1 cellular context compared by ENCODE assay signal in the genomic region with DNA sequence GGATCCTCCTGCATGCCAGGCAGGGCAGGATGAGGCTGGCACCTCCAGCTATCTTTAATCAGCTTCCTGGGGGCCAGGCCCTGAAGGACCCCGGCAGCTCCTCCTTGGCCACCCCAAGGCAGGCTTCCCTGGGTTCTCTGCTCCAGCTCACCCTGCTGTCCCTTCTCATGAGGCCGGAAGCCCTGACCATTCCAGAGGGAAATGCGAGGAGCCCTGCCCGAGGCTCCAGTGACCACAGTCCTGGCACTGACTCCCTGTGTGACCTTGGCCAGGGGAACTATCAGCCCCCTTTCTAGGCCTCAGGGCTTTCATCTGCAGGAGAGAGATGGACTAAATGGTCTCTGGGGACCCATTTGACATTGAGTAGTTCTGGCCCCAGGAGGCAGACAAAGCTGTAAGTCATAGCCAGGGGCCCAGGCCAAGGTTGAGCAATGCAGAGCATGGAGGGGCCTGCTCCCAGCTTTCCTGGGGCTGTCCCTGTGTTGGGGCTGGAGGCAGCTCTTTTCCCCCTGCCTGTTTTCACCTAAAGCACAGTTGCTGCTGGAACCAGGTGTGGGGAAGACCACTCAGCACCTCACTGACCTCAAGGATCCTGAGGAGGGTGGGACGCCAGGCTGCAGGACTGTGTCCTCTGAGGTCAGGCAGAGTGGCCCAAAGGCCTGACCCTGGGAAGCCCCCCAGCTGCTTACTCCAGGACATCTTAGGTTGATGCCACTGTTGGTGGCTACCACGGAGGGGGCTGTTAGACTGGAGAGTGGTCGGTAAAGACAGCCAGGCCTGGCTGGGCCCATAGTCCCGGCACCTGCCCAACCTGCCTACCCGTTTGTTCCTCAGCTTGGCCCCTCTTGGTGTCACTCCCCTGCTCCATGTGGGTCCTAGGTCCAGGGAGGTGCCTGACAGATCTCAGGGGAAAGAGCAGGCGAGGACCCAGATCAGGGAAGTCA.
A peak's percentile ranks its signal among the peaks of the same experiment; 100 is the strongest.
TF ChIP-seq lines count a peak whose summit lies in the region.

No MANE protein-coding gene starts in this region.

TF ChIP-seq in HepG2, 621 proteins besides CTCF, POLR2A, EP300 and RAD21 (continues in another document):
- TF ChIP-seq ZFAT (CRISPR knock-in tag; conservative IDR thresholded peaks at IDR 0.05) (no peak), DNMT3B (CRISPR knock-in tag; conservative IDR thresholded peaks at IDR 0.05) (0 out of 2 replicates have a peak, but pooled peaks have one; percentile 28), ZNF672 (CRISPR knock-in tag; IDR thresholded peaks at IDR 0.05) (no peak), KLF9 (CRISPR knock-in tag; IDR thresholded peaks at IDR 0.05; ENCODE audit: low read depth) (no peak), ZFP90 (CRISPR knock-in tag; IDR thresholded peaks at IDR 0.05; ENCODE audit: borderline replicate concordance) (peak; percentile 100), ZNF501 (CRISPR knock-in tag; IDR thresholded peaks at IDR 0.05) (peak; percentile 91), HIVEP1 (CRISPR knock-in tag; IDR thresholded peaks at IDR 0.05) (peak; percentile 10; the same call in 1 of the 2 replicates), MAFK (conservative IDR thresholded peaks at IDR 0.05 in 1 of 2, IDR thresholded peaks at IDR 0.05 in 1 of 2; ENCODE audit: low read length in 2 of 2) (no peak), ZNF678 (CRISPR knock-in tag; IDR thresholded peaks at IDR 0.05) (peak; percentile 80; the same call in 1 of the 2 replicates), ZKSCAN8 (CRISPR knock-in tag; IDR thresholded peaks at IDR 0.05; ENCODE audit: borderline replicate concordance) (peak; percentile 78; the same call in 1 of the 2 replicates), ZFP36L2 (CRISPR knock-in tag; IDR thresholded peaks at IDR 0.05) (no peak), SKI (IDR thresholded peaks at IDR 0.05; ENCODE audit: partially characterized antibody) (peak; percentile 70), SIN3A (IDR thresholded peaks at IDR 0.05; ENCODE audit: borderline replicate concordance, low read depth, low read length) (no peak), ZNF3 (CRISPR knock-in tag; IDR thresholded peaks at IDR 0.05) (0 out of 2 replicates have a peak, but pooled peaks have one; percentile 33), CEBPG (CRISPR knock-in tag; IDR thresholded peaks at IDR 0.05) (peak; percentile 97), SIX4 (CRISPR knock-in tag; IDR thresholded peaks at IDR 0.05) (peak; percentile 76), ZFX (CRISPR knock-in tag; IDR thresholded peaks at IDR 0.05; ENCODE audit: low read depth) (peak; percentile 96), ZBTB7B (CRISPR knock-in tag; IDR thresholded peaks at IDR 0.05) (peak; percentile 97), ZNF547 (CRISPR knock-in tag; IDR thresholded peaks at IDR 0.05) (0 out of 2 replicates have a peak, but pooled peaks have one; percentile 58), ZNF232 (CRISPR knock-in tag; IDR thresholded peaks at IDR 0.05; ENCODE audit: borderline replicate concordance) (peak; percentile 63; the same call in 1 of the 2 replicates), TBP (CRISPR knock-in tag; IDR thresholded peaks at IDR 0.05) (no peak), TBL1XR1 (IDR thresholded peaks at IDR 0.05; ENCODE audit: borderline replicate concordance, low read length, partially characterized antibody) (no peak), REL (CRISPR knock-in tag; conservative IDR thresholded peaks at IDR 0.05) (no peak), CREM (IDR thresholded peaks at IDR 0.05) (peak; percentile 79; the same call in 1 of the 2 replicates), CREM (CRISPR knock-in tag; IDR thresholded peaks at IDR 0.05) (no peak), MATR3 (CRISPR knock-in tag; IDR thresholded peaks at IDR 0.05) (no peak), ZNF333 (CRISPR knock-in tag; IDR thresholded peaks at IDR 0.05; ENCODE audit: borderline replicate concordance) (no peak; the same call in 1 of the 2 replicates), MED8 (CRISPR knock-in tag; IDR thresholded peaks at IDR 0.05; ENCODE audit: insufficient replicate concordance) (no peak), ZMYM3 (CRISPR knock-in tag; IDR thresholded peaks at IDR 0.05) (peak; percentile 94), NCOR1 (IDR thresholded peaks at IDR 0.05; ENCODE audit: borderline replicate concordance, low read length) (peak; percentile 51; the same call in 1 of the 2 replicates), NCOA5 (CRISPR knock-in tag; IDR thresholded peaks at IDR 0.05) (no peak), ZNF230 (CRISPR knock-in tag; IDR thresholded peaks at IDR 0.05) (peak; percentile 96; the same call in 1 of the 2 replicates)
- TF ChIP-seq, protein P1, sequence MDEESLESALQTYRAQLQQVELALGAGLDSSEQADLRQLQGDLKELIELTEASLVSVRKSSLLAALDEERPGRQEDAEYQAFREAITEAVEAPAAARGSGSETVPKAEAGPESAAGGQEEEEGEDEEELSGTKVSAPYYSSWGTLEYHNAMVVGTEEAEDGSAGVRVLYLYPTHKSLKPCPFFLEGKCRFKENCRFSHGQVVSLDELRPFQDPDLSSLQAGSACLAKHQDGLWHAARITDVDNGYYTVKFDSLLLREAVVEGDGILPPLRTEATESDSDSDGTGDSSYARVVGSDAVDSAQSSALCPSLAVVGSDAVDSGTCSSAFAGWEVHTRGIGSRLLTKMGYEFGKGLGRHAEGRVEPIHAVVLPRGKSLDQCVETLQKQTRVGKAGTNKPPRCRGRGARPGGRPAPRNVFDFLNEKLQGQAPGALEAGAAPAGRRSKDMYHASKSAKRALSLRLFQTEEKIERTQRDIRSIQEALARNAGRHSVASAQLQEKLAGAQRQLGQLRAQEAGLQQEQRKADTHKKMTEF (CRISPR knock-in tag; IDR thresholded peaks at IDR 0.05) = peak; percentile 92
- TF ChIP-seq, protein P2, sequence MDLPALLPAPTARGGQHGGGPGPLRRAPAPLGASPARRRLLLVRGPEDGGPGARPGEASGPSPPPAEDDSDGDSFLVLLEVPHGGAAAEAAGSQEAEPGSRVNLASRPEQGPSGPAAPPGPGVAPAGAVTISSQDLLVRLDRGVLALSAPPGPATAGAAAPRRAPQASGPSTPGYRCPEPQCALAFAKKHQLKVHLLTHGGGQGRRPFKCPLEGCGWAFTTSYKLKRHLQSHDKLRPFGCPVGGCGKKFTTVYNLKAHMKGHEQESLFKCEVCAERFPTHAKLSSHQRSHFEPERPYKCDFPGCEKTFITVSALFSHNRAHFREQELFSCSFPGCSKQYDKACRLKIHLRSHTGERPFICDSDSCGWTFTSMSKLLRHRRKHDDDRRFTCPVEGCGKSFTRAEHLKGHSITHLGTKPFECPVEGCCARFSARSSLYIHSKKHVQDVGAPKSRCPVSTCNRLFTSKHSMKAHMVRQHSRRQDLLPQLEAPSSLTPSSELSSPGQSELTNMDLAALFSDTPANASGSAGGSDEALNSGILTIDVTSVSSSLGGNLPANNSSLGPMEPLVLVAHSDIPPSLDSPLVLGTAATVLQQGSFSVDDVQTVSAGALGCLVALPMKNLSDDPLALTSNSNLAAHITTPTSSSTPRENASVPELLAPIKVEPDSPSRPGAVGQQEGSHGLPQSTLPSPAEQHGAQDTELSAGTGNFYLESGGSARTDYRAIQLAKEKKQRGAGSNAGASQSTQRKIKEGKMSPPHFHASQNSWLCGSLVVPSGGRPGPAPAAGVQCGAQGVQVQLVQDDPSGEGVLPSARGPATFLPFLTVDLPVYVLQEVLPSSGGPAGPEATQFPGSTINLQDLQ (CRISPR knock-in tag; IDR thresholded peaks at IDR 0.05) = no peak
- TF ChIP-seq, protein P3, sequence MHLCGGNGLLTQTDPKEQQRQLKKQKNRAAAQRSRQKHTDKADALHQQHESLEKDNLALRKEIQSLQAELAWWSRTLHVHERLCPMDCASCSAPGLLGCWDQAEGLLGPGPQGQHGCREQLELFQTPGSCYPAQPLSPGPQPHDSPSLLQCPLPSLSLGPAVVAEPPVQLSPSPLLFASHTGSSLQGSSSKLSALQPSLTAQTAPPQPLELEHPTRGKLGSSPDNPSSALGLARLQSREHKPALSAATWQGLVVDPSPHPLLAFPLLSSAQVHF (CRISPR knock-in tag; IDR thresholded peaks at IDR 0.05) = no peak
- TF ChIP-seq, protein P4, sequence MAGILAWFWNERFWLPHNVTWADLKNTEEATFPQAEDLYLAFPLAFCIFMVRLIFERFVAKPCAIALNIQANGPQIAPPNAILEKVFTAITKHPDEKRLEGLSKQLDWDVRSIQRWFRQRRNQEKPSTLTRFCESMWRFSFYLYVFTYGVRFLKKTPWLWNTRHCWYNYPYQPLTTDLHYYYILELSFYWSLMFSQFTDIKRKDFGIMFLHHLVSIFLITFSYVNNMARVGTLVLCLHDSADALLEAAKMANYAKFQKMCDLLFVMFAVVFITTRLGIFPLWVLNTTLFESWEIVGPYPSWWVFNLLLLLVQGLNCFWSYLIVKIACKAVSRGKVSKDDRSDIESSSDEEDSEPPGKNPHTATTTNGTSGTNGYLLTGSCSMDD (CRISPR knock-in tag; IDR thresholded peaks at IDR 0.05) = no peak
- TF ChIP-seq, protein P5, sequence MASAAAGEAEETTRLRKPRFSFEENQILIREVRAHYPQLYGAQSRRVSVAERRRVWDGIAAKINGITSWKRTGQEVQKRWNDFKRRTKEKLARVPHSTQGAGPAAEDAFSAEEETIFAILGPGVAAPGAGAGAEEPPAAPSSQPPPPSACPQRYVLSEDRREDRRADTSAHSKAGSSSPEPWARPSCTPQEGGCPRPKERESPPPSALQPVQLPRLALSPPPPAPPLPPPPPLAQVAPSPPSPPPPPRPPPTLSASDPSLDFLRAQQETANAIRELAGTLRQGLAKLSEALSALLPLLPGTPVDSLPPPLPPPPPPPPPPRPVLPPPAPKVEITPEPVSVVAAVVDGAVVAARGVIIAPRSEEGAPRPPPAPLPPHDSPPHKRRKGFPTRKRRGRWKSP (CRISPR knock-in tag; IDR thresholded peaks at IDR 0.05) = peak; percentile 84
- TF ChIP-seq, protein P6, sequence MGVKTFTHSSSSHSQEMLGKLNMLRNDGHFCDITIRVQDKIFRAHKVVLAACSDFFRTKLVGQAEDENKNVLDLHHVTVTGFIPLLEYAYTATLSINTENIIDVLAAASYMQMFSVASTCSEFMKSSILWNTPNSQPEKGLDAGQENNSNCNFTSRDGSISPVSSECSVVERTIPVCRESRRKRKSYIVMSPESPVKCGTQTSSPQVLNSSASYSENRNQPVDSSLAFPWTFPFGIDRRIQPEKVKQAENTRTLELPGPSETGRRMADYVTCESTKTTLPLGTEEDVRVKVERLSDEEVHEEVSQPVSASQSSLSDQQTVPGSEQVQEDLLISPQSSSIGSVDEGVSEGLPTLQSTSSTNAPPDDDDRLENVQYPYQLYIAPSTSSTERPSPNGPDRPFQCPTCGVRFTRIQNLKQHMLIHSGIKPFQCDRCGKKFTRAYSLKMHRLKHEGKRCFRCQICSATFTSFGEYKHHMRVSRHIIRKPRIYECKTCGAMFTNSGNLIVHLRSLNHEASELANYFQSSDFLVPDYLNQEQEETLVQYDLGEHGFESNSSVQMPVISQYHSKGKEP (CRISPR knock-in tag; IDR thresholded peaks at IDR 0.05) = no peak
- TF ChIP-seq, protein P7, sequence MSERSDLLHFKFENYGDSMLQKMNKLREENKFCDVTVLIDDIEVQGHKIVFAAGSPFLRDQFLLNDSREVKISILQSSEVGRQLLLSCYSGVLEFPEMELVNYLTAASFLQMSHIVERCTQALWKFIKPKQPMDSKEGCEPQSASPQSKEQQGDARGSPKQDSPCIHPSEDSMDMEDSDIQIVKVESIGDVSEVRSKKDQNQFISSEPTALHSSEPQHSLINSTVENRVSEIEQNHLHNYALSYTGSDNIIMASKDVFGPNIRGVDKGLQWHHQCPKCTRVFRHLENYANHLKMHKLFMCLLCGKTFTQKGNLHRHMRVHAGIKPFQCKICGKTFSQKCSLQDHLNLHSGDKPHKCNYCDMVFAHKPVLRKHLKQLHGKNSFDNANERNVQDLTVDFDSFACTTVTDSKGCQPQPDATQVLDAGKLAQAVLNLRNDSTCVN (CRISPR knock-in tag; IDR thresholded peaks at IDR 0.05; ENCODE audit: borderline replicate concordance) = peak; percentile 49; the same call in 1 of the 2 replicates
- TF ChIP-seq, protein P8, sequence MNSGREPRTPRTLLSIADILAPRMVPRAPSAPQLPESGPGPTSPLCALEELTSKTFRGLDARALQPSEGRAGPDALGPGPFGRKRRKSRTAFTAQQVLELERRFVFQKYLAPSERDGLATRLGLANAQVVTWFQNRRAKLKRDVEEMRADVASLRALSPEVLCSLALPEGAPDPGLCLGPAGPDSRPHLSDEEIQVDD (CRISPR knock-in tag; IDR thresholded peaks at IDR 0.05; ENCODE audit: borderline replicate concordance) = no peak
- TF ChIP-seq, protein P9, sequence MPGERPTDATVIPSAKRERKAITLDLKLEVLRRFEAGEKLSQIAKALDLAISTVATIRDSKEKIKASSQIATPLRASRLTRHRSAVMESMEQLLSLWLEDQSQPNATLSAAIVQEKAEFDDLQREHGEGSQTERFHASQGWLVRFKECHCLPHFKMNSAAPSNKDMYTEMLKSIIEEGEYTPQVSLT (CRISPR knock-in tag; IDR thresholded peaks at IDR 0.05; ENCODE audit: borderline replicate concordance, low read depth) = no peak
